In the genomic region with DNA sequence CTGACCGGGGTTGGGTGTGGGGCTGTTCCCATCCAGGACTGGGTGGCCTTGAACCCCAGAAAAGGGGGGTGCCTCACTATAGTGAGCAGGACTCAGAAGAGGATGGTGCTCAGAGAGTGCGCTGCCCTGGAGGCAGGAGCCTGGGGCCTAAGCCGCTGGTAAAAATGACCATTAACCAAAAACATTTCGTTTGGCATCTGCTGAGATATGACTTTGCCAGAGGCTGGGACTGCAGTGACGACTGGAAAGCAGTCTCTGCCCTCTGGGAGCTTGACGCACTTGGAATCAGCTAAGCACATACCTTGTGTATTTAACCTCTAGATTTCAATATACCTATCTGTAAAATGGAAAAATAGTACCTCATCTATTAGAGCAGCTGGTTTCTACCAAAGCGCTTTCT, we compare ENCODE assay signal across 9 cellular contexts. TPM values are rescaled to one million over a fixed set of nuclear protein-coding genes. Genes with fewer than 3 reads are reported as not detected.
"Had no signal": no experiment of that assay in that cellular context is flagged by ENCODE, and none has a peak within 500 bp of the region (broad histone marks: within the 10 kb centered on the region; RNA-seq: fewer than 3 reads in every experiment).

No MANE protein-coding gene starts in this region.

- H3K27ac ChIP-seq: HL-60 had no signal

- DNase-seq: IMR-90, KBM-7, KG1 had no signal

- H3K4me3 ChIP-seq: K562 had no signal

- ATAC-seq: HepG2, K562 had no signal

RNA-seq across cellular contexts. Expression of a gene that starts 7.2 kb away (rescaled TPM):
- total RNA-seq: HepG2, HT-29, HT1080, IMR-90, K562 had no signal
- polyA plus RNA-seq: HepG2, IgD-negative memory B cell, IMR-90 had no signal
